In genomic region chr15:25770031-25770430, GRCh38 we compare ENCODE assay signal across 16 cellular contexts.
A peak's percentile ranks its signal among the peaks of the same experiment; 100 is the strongest.
DNase-seq lines count a peak whose midpoint lies in the region; ATAC-seq and TF ChIP-seq lines count a peak whose summit lies in the region.
"Had no signal": no experiment of that assay in that cellular context is flagged by ENCODE, and none has a peak within 500 bp of the region (broad histone marks: within the 10 kb centered on the region; RNA-seq: fewer than 3 reads in every experiment).

No MANE protein-coding gene starts in this region.

- no peak overlapping the region for H3K4me3 ChIP-seq in neuronal stem cell (ENCODE audit: low read length in 2 of 2)
- H3K4me3 ChIP-seq: BLaER1 treated with 17β-estradiol and CSF1 and Interleukin-3, amounts not matched to agents 10 nM and 100 nM; GM23248 had no signal

- no peak overlapping the region for H4K8ac ChIP-seq in neuronal stem cell (ENCODE audit: low read depth, low read length)

- peaks cover 32% of the 10 kb centered on the region for H3K36me3 Mint-ChIP-seq in activated CD8-positive, alpha-beta T cell treated with anti-CD3 and anti-CD28 coated beads, Interleukin-2, amount 10 ng/mL, durations not matched to agents 7 days and 5 days (ENCODE audit: low read depth)
- H3K36me3 Mint-ChIP-seq in activated CD8-positive, alpha-beta T cell treated with anti-CD3 and anti-CD28 coated beads for 36 hours (ENCODE audit: low read depth), result peaks cover 17% of the 10 kb centered on the region

- no peak overlapping the region for H3K4me3 Mint-ChIP-seq in activated CD8-positive, alpha-beta T cell treated with anti-CD3 and anti-CD28 coated beads, Interleukin-2, amount 10 ng/mL, durations not matched to agents 7 days and 5 days
- H3K4me3 Mint-ChIP-seq in activated CD8-positive, alpha-beta T cell treated with anti-CD3 and anti-CD28 coated beads for 36 hours, result no peak overlapping the region
- H3K4me3 Mint-ChIP-seq: B cell; CD8-positive, alpha-beta T cell; IgD-negative memory B cell had no signal

- no peak overlapping the region for H3K27ac ChIP-seq in neuronal stem cell (replicated peaks; ENCODE audit: low read length)
- H3K27ac ChIP-seq: BLaER1 treated with 17β-estradiol and CSF1 and Interleukin-3, amounts not matched to agents 10 nM and 100 nM; GM23248 had no signal

- no peaks in the 10 kb centered on the region for H3K79me1 ChIP-seq in neuronal stem cell (ENCODE audit: low read depth, low read length)

- no peak overlapping the region for H3K9ac ChIP-seq in neuronal stem cell (ENCODE audit: low read depth, low read length, poor library complexity)
- H3K9ac ChIP-seq: BLaER1 treated with 17β-estradiol and CSF1 and Interleukin-3, amounts not matched to agents 10 nM and 100 nM; GM23248 had no signal

- H3K4ac ChIP-seq in neuronal stem cell (ENCODE audit: low read length), result no peak overlapping the region

- no peak overlapping the region for H2BK120ac ChIP-seq in neuronal stem cell (ENCODE audit: low read depth, low read length)

- no peak overlapping the region for H3K27ac Mint-ChIP-seq in activated CD8-positive, alpha-beta T cell treated with anti-CD3 and anti-CD28 coated beads, Interleukin-2, amount 10 ng/mL, durations not matched to agents 7 days and 5 days
- no peak overlapping the region for H3K27ac Mint-ChIP-seq in activated CD8-positive, alpha-beta T cell treated with anti-CD3 and anti-CD28 coated beads for 36 hours
- H3K27ac Mint-ChIP-seq: B cell; CD8-positive, alpha-beta T cell; IgD-negative memory B cell had no signal

- no peaks in the 10 kb centered on the region for H3K27me3 Mint-ChIP-seq in activated CD8-positive, alpha-beta T cell treated with anti-CD3 and anti-CD28 coated beads, Interleukin-2, amount 10 ng/mL, durations not matched to agents 7 days and 5 days (ENCODE audit: low read depth)
- no peaks in the 10 kb centered on the region for H3K27me3 Mint-ChIP-seq in activated CD8-positive, alpha-beta T cell treated with anti-CD3 and anti-CD28 coated beads for 36 hours
- H3K27me3 Mint-ChIP-seq: B cell had no signal

- H2BK12ac ChIP-seq in neuronal stem cell (ENCODE audit: low read length), result no peak overlapping the region

- H3K4me1 Mint-ChIP-seq in activated CD8-positive, alpha-beta T cell treated with anti-CD3 and anti-CD28 coated beads, Interleukin-2, amount 10 ng/mL, durations not matched to agents 7 days and 5 days (ENCODE audit: low read depth), result no peaks in the 10 kb centered on the region
- H3K4me1 Mint-ChIP-seq in activated CD8-positive, alpha-beta T cell treated with anti-CD3 and anti-CD28 coated beads for 36 hours (ENCODE audit: low read depth), result peaks cover 2% of the 10 kb centered on the region
- H3K4me1 Mint-ChIP-seq: B cell had no signal

- no peaks in the 10 kb centered on the region for H3K9me3 Mint-ChIP-seq in activated CD8-positive, alpha-beta T cell treated with anti-CD3 and anti-CD28 coated beads, Interleukin-2, amount 10 ng/mL, durations not matched to agents 7 days and 5 days (ENCODE audit: insufficient read depth)
- H3K9me3 Mint-ChIP-seq in activated CD8-positive, alpha-beta T cell treated with anti-CD3 and anti-CD28 coated beads for 36 hours, result no peaks in the 10 kb centered on the region
- H3K9me3 Mint-ChIP-seq: CD8-positive, alpha-beta T cell had no signal

- H3K18ac ChIP-seq in neuronal stem cell (ENCODE audit: low read length), result peak overlapping the region; percentile 72

- no peak overlapping the region for H3K23ac ChIP-seq in neuronal stem cell (ENCODE audit: low read depth, low read length, poor library complexity)

- no peaks in the 10 kb centered on the region for H3K27me3 ChIP-seq in neuronal stem cell (ENCODE audit: control insufficient read depth in 3 of 3, insufficient read depth in 3 of 3, low read depth in 1 of 3, low read length in 3 of 3)
- H3K27me3 ChIP-seq: BLaER1 treated with 17β-estradiol and CSF1 and Interleukin-3, amounts not matched to agents 10 nM and 100 nM had no signal

- H2AFZ ChIP-seq in neuronal stem cell (ENCODE audit: low read length), result no peak overlapping the region
- H2AFZ ChIP-seq: GM23248 had no signal

- no peak overlapping the region for H3K14ac ChIP-seq in neuronal stem cell (ENCODE audit: low read length)

- peak overlapping the region; percentile 16 for H2BK5ac ChIP-seq in neuronal stem cell (ENCODE audit: low read length)

- H3K9me3 ChIP-seq in neuronal stem cell (replicated peaks in 1 of 2; ENCODE audit: control insufficient read depth in 2 of 2, insufficient read depth in 1 of 2, low read depth in 1 of 2, low read length in 2 of 2), result no peaks in the 10 kb centered on the region

- DNase-seq in activated CD8-positive, alpha-beta T cell treated with anti-CD3 and anti-CD28 coated beads, Interleukin-2, amount 10 ng/mL, durations not matched to agents 7 days and 5 days, result peak; percentile 1
- DNase-seq in activated CD8-positive, alpha-beta T cell treated with anti-CD3 and anti-CD28 coated beads for 36 hours, result no peak
- peak; percentile 19 for DNase-seq in ecto neural progenitor cell (ENCODE audit: low spot score)
- no peak for DNase-seq in neuronal stem cell (ENCODE audit: low spot score)
- DNase-seq: Calu3; CD8-positive, alpha-beta T cell; DMS79 treated with DMSO at 0.1 percent for 48 hours; GF-D8; HCEC 1CT had no signal

- POLR2A ChIA-PET in activated CD8-positive, alpha-beta T cell treated with anti-CD3 and anti-CD28 coated beads, Interleukin-2, amount 10 ng/mL, durations not matched to agents 7 days and 5 days (lab: Charles Lee), result no interaction called here
- POLR2A ChIA-PET in activated CD8-positive, alpha-beta T cell treated with anti-CD3 and anti-CD28 coated beads for 36 hours (lab: Charles Lee), result no interaction called here

- H2AK5ac ChIP-seq in neuronal stem cell (ENCODE audit: low read depth, low read length), result peak overlapping the region; percentile 58

- no peaks in the 10 kb centered on the region for H3K36me3 ChIP-seq in neuronal stem cell (replicated peaks in 1 of 2; ENCODE audit: control insufficient read depth in 2 of 2, insufficient read depth in 2 of 2, low read length in 2 of 2)

- ATAC-seq in activated CD8-positive, alpha-beta T cell treated with anti-CD3 and anti-CD28 coated beads, Interleukin-2, amount 10 ng/mL, durations not matched to agents 7 days and 5 days, result no peak
- ATAC-seq in activated CD8-positive, alpha-beta T cell treated with anti-CD3 and anti-CD28 coated beads for 36 hours, result no peak
- ATAC-seq in HG02571 (IDR thresholded peaks at IDR 0.05; ENCODE audit: unreplicated experiment) (no peak), GM19467 (IDR thresholded peaks at IDR 0.05; ENCODE audit: unreplicated experiment) (no peak), GM18870 (IDR thresholded peaks at IDR 0.05; ENCODE audit: unreplicated experiment) (no peak)
- ATAC-seq: CD8-positive, alpha-beta T cell had no signal

- no peak overlapping the region for H4K91ac ChIP-seq in neuronal stem cell (ENCODE audit: low read depth, low read length, poor library complexity)

- TF ChIP-seq CTCF in activated CD8-positive, alpha-beta T cell treated with anti-CD3 and anti-CD28 coated beads for 36 hours (IDR thresholded peaks at IDR 0.05), result no peak

- no peak overlapping the region for H3K4me2 ChIP-seq in neuronal stem cell (ENCODE audit: insufficient read depth, low read length, poor library complexity, severe bottlenecking)
- H3K4me2 ChIP-seq: BLaER1 treated with 17β-estradiol and CSF1 and Interleukin-3, amounts not matched to agents 10 nM and 100 nM had no signal

- H3K4me1 ChIP-seq in neuronal stem cell (ENCODE audit: control insufficient read depth in 2 of 2, insufficient read depth in 1 of 2, low read depth in 1 of 2, low read length in 2 of 2), result peaks cover 9% of the 10 kb centered on the region in 2 donors

- WGBS in neuronal stem cell (ENCODE audit: extremely low coverage in 2 of 2, insufficient read length in 2 of 2, insufficient replicate concordance in 1 of 2), 2 donors, result no CpG with 5 or more reads among the region's 14 CpGs

- intact Hi-C loops in activated CD8-positive, alpha-beta T cell treated with anti-CD3 and anti-CD28 coated beads for 36 hours (cut with micrococcal nuclease), result no loop called here

- CTCF ChIA-PET in activated CD8-positive, alpha-beta T cell treated with anti-CD3 and anti-CD28 coated beads, Interleukin-2, amount 10 ng/mL, durations not matched to agents 7 days and 5 days (lab: Charles Lee), result no interaction called here
- CTCF ChIA-PET in activated CD8-positive, alpha-beta T cell treated with anti-CD3 and anti-CD28 coated beads for 36 hours (lab: Charles Lee), result no interaction called here

- H2BK15ac ChIP-seq in neuronal stem cell (ENCODE audit: low read length), result peak overlapping the region; percentile 39

Comparison
In these comparisons a context has a peak if more than half of its experiments do, and no peak if none do; other contexts are left out.
1. DNase-seq: peak in activated CD8-positive, alpha-beta T cell treated with anti-CD3 and anti-CD28 coated beads, Interleukin-2, amount 10 ng/mL, durations not matched to agents 7 days and 5 days (single experiment) and ecto neural progenitor cell (single experiment); none in activated CD8-positive, alpha-beta T cell treated with anti-CD3 and anti-CD28 coated beads for 36 hours (single experiment) and neuronal stem cell (single experiment).